Comparison of ENCODE assay signal across 25 cellular contexts in genomic region chr4:155978810-155979209, GRCh38.
"Had no signal": no experiment of that assay in that cellular context is flagged by ENCODE, and none has a peak within 500 bp of the region (broad histone marks: within the 10 kb centered on the region; RNA-seq: fewer than 3 reads in every experiment).

No MANE protein-coding gene starts in this region.

- H3K79me2 ChIP-seq: parathyroid adenoma had no signal

- H3K27ac ChIP-seq: neural progenitor cell, ovary, parathyroid adenoma, psoas muscle, skin epidermis, stomach, thoracic aorta, thyroid gland, tibial nerve, upper lobe of left lung, vagina had no signal

- ATAC-seq: natural killer cell; psoas muscle; right cardiac atrium; sciatic nerve; stimulated activated effector memory CD8-positive, alpha-beta T cell treated with anti-CD3 and anti-CD28 coated beads, Interleukin-12 subunit alpha, Interleukin-12 subunit beta, amount 100 ng/mL, for 72 hours; stimulated activated naive B cell treated with anti-CD40 and anti-IgM and Interleukin-4, amounts not matched to agents 10 μg/mL and 1 μg/mL and 100 μg/mL, for 72 hours had no signal

- DNase-seq: natural killer cell; occipital lobe; ovary; posterior cingulate gyrus; psoas muscle; right cardiac atrium; stimulated activated CD4-positive, alpha-beta T cell treated with anti-CD3 and anti-CD28 coated beads, Interleukin-15, amount 100 ng/mL, for 24 hours; stimulated activated CD4-positive, alpha-beta T cell treated with anti-CD3 and anti-CD28 coated beads, Interleukin-2, amount 100 ng/mL, for 24 hours; stimulated activated CD4-positive, alpha-beta T cell treated with anti-CD3 and anti-CD28 coated beads, Interleukin-2, amount 100 ng/mL, for 48 hours; stimulated activated CD4-positive, alpha-beta T cell treated with anti-CD3 and anti-CD28 coated beads, Interleukin-4, amount 100 ng/mL, for 24 hours; stimulated activated naive B cell treated with anti-CD40 and anti-IgM and Interleukin-4, amounts not matched to agents 10 μg/mL and 1 μg/mL and 100 μg/mL, for 72 hours; stimulated activated naive CD4-positive, alpha-beta T cell treated with Interleukin-2 at 50 U/mL for 16 hours; stomach; thyroid gland; trophoblast cell; upper lobe of left lung had no signal

- FAIRE-seq: urothelium cell line had no signal

- H3K4me2 ChIP-seq: neural progenitor cell had no signal

- H3K9ac ChIP-seq: neural progenitor cell, parathyroid adenoma had no signal

- H3K4me3 ChIP-seq: neural progenitor cell, ovary, psoas muscle, skin epidermis, stomach, thoracic aorta, thyroid gland, tibial nerve, upper lobe of left lung, vagina had no signal

- H3K27me3 ChIP-seq: neural progenitor cell, ovary, stomach, thyroid gland, tibial nerve, upper lobe of left lung, vagina had no signal

- H3K9me3 ChIP-seq: ovary, psoas muscle, thoracic aorta, thyroid gland, upper lobe of left lung, vagina had no signal

- H3K36me3 ChIP-seq: neural progenitor cell, ovary, stomach, thoracic aorta, thyroid gland, tibial nerve, upper lobe of left lung, vagina had no signal

- H2AFZ ChIP-seq: neural progenitor cell, parathyroid adenoma had no signal

- H3K4me1 ChIP-seq: parathyroid adenoma, psoas muscle, stomach, thyroid gland, tibial nerve, upper lobe of left lung, vagina had no signal
